ENCODE assay signal across 14 cellular contexts in the genomic region with DNA sequence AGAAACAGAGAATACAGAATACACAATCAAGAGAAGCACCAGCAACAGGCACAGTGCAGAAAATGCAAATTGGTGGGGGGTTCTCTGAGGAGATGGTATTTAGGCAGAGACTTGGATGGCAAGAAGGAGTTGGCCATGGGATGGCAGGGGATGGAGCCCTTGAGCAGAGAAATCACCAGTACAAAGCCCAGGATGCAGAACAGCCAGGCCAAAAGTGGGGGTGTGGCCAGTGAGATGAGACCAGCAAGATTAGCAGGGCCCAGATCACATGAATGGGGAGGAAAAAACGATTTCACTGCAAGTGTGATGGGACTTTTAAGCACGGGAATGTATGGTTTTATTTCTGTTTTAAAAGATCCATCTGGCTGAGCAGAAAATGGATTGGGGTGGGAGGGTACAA.
DNase-seq lines count a peak whose midpoint lies in the region; ATAC-seq and TF ChIP-seq lines count a peak whose summit lies in the region.
"Had no signal": no experiment of that assay in that cellular context is flagged by ENCODE, and none has a peak within 500 bp of the region (broad histone marks: within the 10 kb centered on the region; RNA-seq: fewer than 3 reads in every experiment).

No MANE protein-coding gene starts in this region.

- no peaks in the 10 kb centered on the region for H3K9me3 Mint-ChIP-seq in MCF 10A (ENCODE audit: unreplicated experiment)
- H3K9me3 Mint-ChIP-seq in nephron progenitor cell: no peaks in the 10 kb centered on the region
- no peaks in the 10 kb centered on the region for H3K9me3 Mint-ChIP-seq in type B pancreatic cell
- H3K9me3 Mint-ChIP-seq: CD8-positive, alpha-beta memory T cell; mesothelial cell of epicardium had no signal

- CTCF ChIA-PET in MCF 10A (lab: Yijun Ruan, JAX): interaction anchor here (0.6 to 1.1 kb wide), 2 partner anchors 83 to 857 kb away, joined by 3 read pairs; no protein-coding TSS in a partner anchor

- H3K4me1 Mint-ChIP-seq in MCF 10A (ENCODE audit: insufficient read depth, unreplicated experiment) (peaks cover 56% of the 10 kb centered on the region), nephron progenitor cell (peaks cover 53% of the 10 kb centered on the region), type B pancreatic cell (ENCODE audit: unreplicated experiment) (peaks cover 34% of the 10 kb centered on the region)

- no peak overlapping the region for H3K27ac Mint-ChIP-seq in MCF 10A (ENCODE audit: low read depth, unreplicated experiment)
- H3K27ac Mint-ChIP-seq in nephron progenitor cell: peak overlapping the region; percentile 81
- peak overlapping the region; percentile 48 for H3K27ac Mint-ChIP-seq in type B pancreatic cell
- H3K27ac Mint-ChIP-seq: mesothelial cell of epicardium had no signal

- DNase-seq in breast epithelium (ENCODE audit: low spot score in 2 of 2) (no peak), MCF 10A (ENCODE audit: unreplicated experiment) (no peak), coronary artery (ENCODE audit: low spot score) (no peak), nephron progenitor cell (no peak), type B pancreatic cell (ENCODE audit: extremely low spot score, unreplicated experiment) (no peak), KBM-7 (no peak), NCI-H1105 (lab: John Stamatoyannopoulos, UW) (no peak)
- DNase-seq: activated effector memory CD4-positive, alpha-beta T cell treated with anti-CD3 and anti-CD28 coated beads, Interleukin-2, amount 50 U/mL, for 16 hours; CD8-positive, alpha-beta memory T cell; NCI-H2171 had no signal

- POLR2A ChIA-PET in MCF 10A (lab: Yijun Ruan, JAX): interaction anchor here (1.1 to 3.3 kb wide), 5 partner anchors 9 to 90 kb away, joined by 3 to 45 read pairs (median 4); partner anchors contain the start of gene TRAM2

- H3K4me3 Mint-ChIP-seq in MCF 10A (ENCODE audit: unreplicated experiment) (no peak overlapping the region), nephron progenitor cell (no peak overlapping the region), type B pancreatic cell (no peak overlapping the region)
- H3K4me3 Mint-ChIP-seq: CD8-positive, alpha-beta memory T cell; mesothelial cell of epicardium had no signal

- H3K36me3 Mint-ChIP-seq in MCF 10A (ENCODE audit: insufficient read depth, unreplicated experiment): peaks cover 34% of the 10 kb centered on the region
- peaks cover 52% of the 10 kb centered on the region for H3K36me3 Mint-ChIP-seq in nephron progenitor cell (ENCODE audit: low read depth)
- H3K36me3 Mint-ChIP-seq in type B pancreatic cell: peaks cover 41% of the 10 kb centered on the region

- in situ Hi-C loops in KBM-7 (cut with MboI; ENCODE audit: low pct_unique_long_range_greater_than_20kb, low sequenced_read_pairs): no loop called here

- TF ChIP-seq CTCF in breast epithelium (IDR thresholded peaks at IDR 0.05) (no peak), MCF 10A (IDR thresholded peaks at IDR 0.05; ENCODE audit: unreplicated experiment) (no peak), coronary artery (IDR thresholded peaks at IDR 0.05) (no peak), nephron progenitor cell (IDR thresholded peaks at IDR 0.05) (no peak), type B pancreatic cell (conservative IDR thresholded peaks at IDR 0.05) (no peak)

- no peak for TF ChIP-seq POLR2A in breast epithelium (IDR thresholded peaks at IDR 0.05)

- no peaks in the 10 kb centered on the region for H3K9me3 ChIP-seq in breast epithelium

- H3K4me3 ChIP-seq in breast epithelium (no peak overlapping the region), coronary artery (no peak overlapping the region)
- H3K4me3 ChIP-seq: GM12878 had no signal

- no peak for ATAC-seq in GM21723 (IDR thresholded peaks at IDR 0.05; ENCODE audit: unreplicated experiment)
- ATAC-seq: GM12878 had no signal

- no peaks in the 10 kb centered on the region for H3K36me3 ChIP-seq in breast epithelium

- H3K27me3 Mint-ChIP-seq in MCF 10A (ENCODE audit: insufficient read depth, unreplicated experiment) (no peaks in the 10 kb centered on the region), nephron progenitor cell (ENCODE audit: low read depth, poor library complexity) (no peaks in the 10 kb centered on the region), type B pancreatic cell (no peaks in the 10 kb centered on the region)

- intact Hi-C loops in breast epithelium (cut with DNase I; ENCODE audit: low total_unique reads) (no loop called here), MCF 10A (cut with micrococcal nuclease) (no loop called here)

- BruUV-seq in MCF 10A (replicated peaks; lab: Mats Ljungman, UMichigan): no TSS peak

- H3K27ac ChIP-seq in breast epithelium: peak overlapping the region; percentile 59 to 95
- peak overlapping the region; percentile 86 to 92 for H3K27ac ChIP-seq in coronary artery
- H3K27ac ChIP-seq: parathyroid adenoma had no signal

- peaks cover 17 to 18% of the 10 kb centered on the region in 2 donors for H3K4me1 ChIP-seq in breast epithelium

- H3K27me3 ChIP-seq in breast epithelium: no peaks in the 10 kb centered on the region
